ENCODE assay signal across 8 cellular contexts in the genomic region with DNA sequence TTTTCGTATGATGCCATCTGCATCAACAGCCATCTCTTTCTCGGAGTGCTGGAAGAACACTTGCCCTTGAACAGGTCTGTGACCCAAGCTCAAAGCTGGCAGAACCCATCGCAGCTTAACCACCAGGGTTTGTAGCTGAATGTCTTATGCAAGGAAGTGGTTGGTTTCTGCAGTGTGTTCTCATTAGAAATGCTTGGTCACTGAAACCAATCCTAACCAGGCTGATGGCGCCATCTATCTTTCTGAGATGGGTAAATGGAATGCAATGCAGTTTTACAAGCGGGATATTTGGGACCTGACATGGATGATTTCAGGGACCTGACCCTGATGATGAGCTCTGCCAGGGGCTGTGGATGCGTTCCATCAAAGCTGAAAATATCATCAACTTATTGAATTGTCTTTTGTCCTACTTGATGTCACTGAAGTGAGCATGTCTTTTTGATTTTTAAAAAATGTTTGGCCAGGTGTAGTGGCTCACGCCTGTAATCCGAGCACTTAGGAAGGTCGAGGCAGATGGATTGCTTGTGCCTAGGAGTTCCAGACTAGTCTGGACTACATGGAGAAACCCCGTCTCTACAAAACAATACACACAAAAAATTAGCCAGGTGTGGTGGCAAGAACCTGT. TPM values are rescaled to one million over a fixed set of nuclear protein-coding genes. Genes with fewer than 3 reads are reported as not detected.
DNase-seq lines count a peak whose midpoint lies in the region; TF ChIP-seq lines count a peak whose summit lies in the region.

No MANE protein-coding gene starts in this region.

- intact Hi-C loops in ascending aorta (cut with DNase I), result loop anchor here (5.0 kb wide), 2 partner anchors 108 to 393 kb away; no protein-coding TSS in a partner anchor
- intact Hi-C loops in tibial artery (cut with DNase I; ENCODE audit: low total_unique reads), result loop anchor here (5.0 to 10.0 kb wide), 3 partner anchors 110 to 610 kb away; no protein-coding TSS in a partner anchor

- CTCF ChIA-PET in activated naive CD4-positive, alpha-beta T cell treated with anti-CD3 and anti-CD28 coated beads, Interleukin-2, amount 10 ng/mL, durations not matched to agents 7 days and 5 days (lab: Charles Lee), result interaction anchor here (0.7 to 4.6 kb wide), 15 partner anchors 11 to 392 kb away, joined by 3 to 68 read pairs (median 3); partner anchors contain the start of gene DMRT3

- no peaks in the 10 kb centered on the region for H3K36me3 ChIP-seq in H7 (replicated peaks; ENCODE audit: control insufficient read depth, insufficient read depth, low read length)
- H3K36me3 ChIP-seq in ascending aorta, result no peaks in the 10 kb centered on the region
- no peaks in the 10 kb centered on the region for H3K36me3 ChIP-seq in tibial artery

- no peak overlapping the region for H3K27ac Mint-ChIP-seq in activated naive CD4-positive, alpha-beta T cell treated with anti-CD3 and anti-CD28 coated beads, Interleukin-2, amount 10 ng/mL, durations not matched to agents 7 days and 5 days
- no peak overlapping the region for H3K27ac Mint-ChIP-seq in immature natural killer cell
- H3K27ac Mint-ChIP-seq in type B pancreatic cell, result peak overlapping the region; percentile 61

- no peak overlapping the region for H3K27ac ChIP-seq in ascending aorta
- no peak overlapping the region for H3K27ac ChIP-seq in tibial artery

- H3K9me3 Mint-ChIP-seq in activated naive CD4-positive, alpha-beta T cell treated with anti-CD3 and anti-CD28 coated beads, Interleukin-2, amount 10 ng/mL, durations not matched to agents 7 days and 5 days, result no peaks in the 10 kb centered on the region
- H3K9me3 Mint-ChIP-seq in immature natural killer cell, result no peaks in the 10 kb centered on the region
- no peaks in the 10 kb centered on the region for H3K9me3 Mint-ChIP-seq in type B pancreatic cell

- DNase-seq in activated naive CD4-positive, alpha-beta T cell treated with anti-CD3 and anti-CD28 coated beads, Interleukin-2, amount 10 ng/mL, durations not matched to agents 7 days and 5 days, result peak; percentile 51
- DNase-seq in activated naive CD4-positive, alpha-beta T cell treated with Interleukin-2 at 50 U/mL for 16 hours, result no peak
- DNase-seq in H7 (peak; percentile 57), NCI-H2227 (lab: John Stamatoyannopoulos, UW; ENCODE audit: unreplicated experiment) (peak; percentile 6), ascending aorta (ENCODE audit: low spot score in 2 of 2) (no peak), immature natural killer cell (peak in 2 of 3 donors; percentile 21 to 28), type B pancreatic cell (ENCODE audit: extremely low spot score, unreplicated experiment) (no peak), tibial artery (no peak)

- TF ChIP-seq CTCF in ascending aorta (IDR thresholded peaks at IDR 0.05) (peak in 2 of 3 experiments; percentile 11 to 40), type B pancreatic cell (conservative IDR thresholded peaks at IDR 0.05) (peak; percentile 75), tibial artery (IDR thresholded peaks at IDR 0.05) (peak in 1 of 2 experiments; percentile 28)

- H3K4me1 Mint-ChIP-seq in activated naive CD4-positive, alpha-beta T cell treated with anti-CD3 and anti-CD28 coated beads, Interleukin-2, amount 10 ng/mL, durations not matched to agents 7 days and 5 days, result peaks cover 3% of the 10 kb centered on the region
- peaks cover 5 to 7% of the 10 kb centered on the region in 2 donors for H3K4me1 Mint-ChIP-seq in immature natural killer cell
- H3K4me1 Mint-ChIP-seq in type B pancreatic cell (ENCODE audit: unreplicated experiment), result no peaks in the 10 kb centered on the region

- H3K27me3 Mint-ChIP-seq in activated naive CD4-positive, alpha-beta T cell treated with anti-CD3 and anti-CD28 coated beads, Interleukin-2, amount 10 ng/mL, durations not matched to agents 7 days and 5 days, result peaks cover 13% of the 10 kb centered on the region
- H3K27me3 Mint-ChIP-seq in immature natural killer cell (ENCODE audit: low read depth in 3 of 3) (peaks cover 0 to 7% (median 2%) of the 10 kb centered on the region in 3 donors), type B pancreatic cell (peaks cover 22% of the 10 kb centered on the region)

- H3K4me3 ChIP-seq in H7 (ENCODE audit: insufficient read depth, low read depth, low read length), result no peak overlapping the region
- H3K4me3 ChIP-seq in ascending aorta, result no peak overlapping the region
- no peak overlapping the region for H3K4me3 ChIP-seq in tibial artery

- H3K4me1 ChIP-seq in ascending aorta, result no peaks in the 10 kb centered on the region
- peaks cover 0 to 5% (median 0%) of the 10 kb centered on the region in 4 donors for H3K4me1 ChIP-seq in tibial artery

- H3K27me3 ChIP-seq in H7 (ENCODE audit: control insufficient read depth, insufficient read depth, low read length), result no peaks in the 10 kb centered on the region; the same call in 1 of the 2 replicates
- no peaks in the 10 kb centered on the region for H3K27me3 ChIP-seq in ascending aorta
- H3K27me3 ChIP-seq in tibial artery, result peaks cover 0 to 9% of the 10 kb centered on the region in 2 donors

- H3K9me3 ChIP-seq in ascending aorta (no peaks in the 10 kb centered on the region), tibial artery (no peaks in the 10 kb centered on the region)

- H3K36me3 Mint-ChIP-seq in activated naive CD4-positive, alpha-beta T cell treated with anti-CD3 and anti-CD28 coated beads, Interleukin-2, amount 10 ng/mL, durations not matched to agents 7 days and 5 days, result no peaks in the 10 kb centered on the region
- H3K36me3 Mint-ChIP-seq in immature natural killer cell, result no peaks in the 10 kb centered on the region
- H3K36me3 Mint-ChIP-seq in type B pancreatic cell, result no peaks in the 10 kb centered on the region

- H3K4me3 Mint-ChIP-seq in activated naive CD4-positive, alpha-beta T cell treated with anti-CD3 and anti-CD28 coated beads, Interleukin-2, amount 10 ng/mL, durations not matched to agents 7 days and 5 days, result no peak overlapping the region
- H3K4me3 Mint-ChIP-seq in immature natural killer cell (no peak overlapping the region), type B pancreatic cell (no peak overlapping the region)

RNA-seq across cellular contexts. Expression of gene DMRT3, which starts 28.7 kb away (rescaled TPM):
- not detected in 2 replicates for total RNA-seq in H7 (2014; rRNA removed; shearing (Covaris generic))
- total RNA-seq in ascending aorta (not detected), type B pancreatic cell (ENCODE audit: low replicate concordance) (0.74 and 0.80 TPM in 2 replicates)
- not detected for polyA plus RNA-seq in immature natural killer cell

RNA-seq across cellular contexts. Expression of gene DMRT2, which starts 45.0 kb away (rescaled TPM):
- not detected in 2 replicates for total RNA-seq in H7 (2014; rRNA removed; shearing (Covaris generic))
- 7.2 TPM for total RNA-seq in ascending aorta
- not detected for polyA plus RNA-seq in immature natural killer cell
- 11.4 and 18.8 TPM in 2 replicates for total RNA-seq in type B pancreatic cell (ENCODE audit: low replicate concordance)

Comparison
In these comparisons a context has a peak if more than half of its experiments do, and no peak if none do; other contexts are left out.
1. DNase-seq: peak in activated naive CD4-positive, alpha-beta T cell treated with anti-CD3 and anti-CD28 coated beads, Interleukin-2, amount 10 ng/mL, durations not matched to agents 7 days and 5 days (single experiment), H7 (single experiment), NCI-H2227 (single experiment) and immature natural killer cell (2 of 3); none in activated naive CD4-positive, alpha-beta T cell treated with Interleukin-2 at 50 U/mL for 16 hours (single experiment), ascending aorta (0 of 2), type B pancreatic cell (single experiment) and tibial artery (0 of 2).